Comparison of ENCODE assay signal across 16 cellular contexts in the genomic region with DNA sequence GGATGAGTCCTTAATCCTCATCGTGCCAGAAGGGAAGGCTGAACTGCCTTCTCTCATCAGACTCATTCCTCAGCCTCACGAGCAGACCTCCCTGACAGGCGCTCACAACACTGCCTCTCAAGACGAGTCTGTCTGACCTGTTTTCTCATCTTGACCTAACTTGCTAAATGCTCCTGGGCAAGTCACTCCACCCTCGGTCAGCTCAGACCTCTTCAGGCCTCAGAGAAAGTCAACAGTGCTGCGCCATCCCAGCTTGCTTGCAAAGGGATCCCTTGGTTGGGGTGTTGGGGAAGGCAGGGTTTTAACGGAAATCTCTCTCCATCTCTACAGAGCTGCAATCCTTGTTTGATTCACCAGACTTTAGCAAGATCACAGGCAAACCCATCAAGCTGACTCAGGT. TPM values are rescaled to one million over a fixed set of nuclear protein-coding genes. Genes with fewer than 3 reads are reported as not detected.
DNase-seq lines count a peak whose midpoint lies in the region; ATAC-seq and TF ChIP-seq lines count a peak whose summit lies in the region.
"Had no signal": no experiment of that assay in that cellular context is flagged by ENCODE, and none has a peak within 500 bp of the region (broad histone marks: within the 10 kb centered on the region; RNA-seq: fewer than 3 reads in every experiment).

No MANE protein-coding gene starts in this region.

- no peak overlapping the region for H3K27ac ChIP-seq in IMR-90 (ENCODE audit: insufficient read depth, low read length)
- H3K27ac ChIP-seq in hepatocyte = peak overlapping the region; percentile 20
- peak overlapping the region; percentile 67 for H3K27ac ChIP-seq in skeletal muscle tissue (ENCODE audit: low read depth, low read length)
- H3K27ac ChIP-seq: PC-9 had no signal

- no peak overlapping the region for H4K5ac ChIP-seq in IMR-90 (ENCODE audit: low read depth, low read length)

- no CpG with 5 or more reads among the region's 7 CpGs for WGBS in IMR-90 (ENCODE audit: extremely low coverage in 2 of 2, insufficient read length in 1 of 2), 2 experiments
- WGBS in hepatocyte (ENCODE audit: low lambda C conversion rate, missing lambda C conversion rate) = 79% methylated on average over 7 of the region's 7 CpGs

- DNase-seq in left ventricle myocardium superior (peak; percentile 13), Right ventricle myocardium inferior (ENCODE audit: missing footprints) (no peak), IMR-90 (no peak), hepatocyte (ENCODE audit: low spot score) (no peak), mesenteric fat pad (ENCODE audit: low spot score) (no peak), DMS153 treated with DMSO at 0.1 percent for 48 hours (lab: John Stamatoyannopoulos, UW; ENCODE audit: unreplicated experiment) (no peak)
- DNase-seq: Calu3, KBM-7, NCI-H1436 treated with DMSO at 0.1 percent for 48 hours, NCI-H2081 treated with DMSO at 0.1 percent for 48 hours, NCI-H510A, NCI-H82, PC-9 had no signal

- BruUV-seq in IMR-90 (replicated peaks; lab: Mats Ljungman, UMichigan) = TSS peak; percentile 76

- peaks cover 12% of the 10 kb centered on the region; the same call in 1 of the 2 replicates for H3K9me1 ChIP-seq in IMR-90 (ENCODE audit: insufficient read depth, low read length)

- H3K79me1 ChIP-seq in IMR-90 (ENCODE audit: low read depth in 1 of 2, low read length in 2 of 2) = 0 out of 4 replicates have a peak, but pooled peaks cover 0 to 6% of the 10 kb centered on the region in 2 experiments

- CTCF ChIA-PET in IMR-90 (lab: Yijun Ruan, JAX) = no interaction called here

- H2BK120ac ChIP-seq in IMR-90 (ENCODE audit: low read depth, low read length) = no peak overlapping the region

- H3K18ac ChIP-seq in IMR-90 (ENCODE audit: low read depth, low read length) = no peak overlapping the region

- no peak overlapping the region for H4K8ac ChIP-seq in IMR-90 (ENCODE audit: low read depth in 2 of 2, low read length in 2 of 2)

- H2AK5ac ChIP-seq in IMR-90 (ENCODE audit: low read depth, low read length) = no peak overlapping the region

- no peaks in the 10 kb centered on the region for H3K79me2 ChIP-seq in hepatocyte

- H3K4me3 ChIP-seq in IMR-90 (ENCODE audit: insufficient read depth, low read depth, low read length) (no peak overlapping the region), hepatocyte (no peak overlapping the region), skeletal muscle tissue (ENCODE audit: low read length in 3 of 3) (no peak overlapping the region)
- H3K4me3 ChIP-seq: PC-9 had no signal

- H3K27me3 ChIP-seq in IMR-90 (ENCODE audit: control insufficient read depth, insufficient read depth, low read length) (no peaks in the 10 kb centered on the region), hepatocyte (no peaks in the 10 kb centered on the region), skeletal muscle tissue (ENCODE audit: control insufficient read depth in 3 of 3, insufficient read depth in 3 of 3, low read length in 3 of 3) (no peaks in the 10 kb centered on the region)

- no peak overlapping the region for H3K4ac ChIP-seq in IMR-90 (ENCODE audit: low read depth, low read length)

- TF ChIP-seq CTCF in IMR-90 (conservative IDR thresholded peaks at IDR 0.05; ENCODE audit: low read depth, low read length) (no peak), hepatocyte (IDR thresholded peaks at IDR 0.05; ENCODE audit: poor library complexity) (no peak)

- H3K36me3 ChIP-seq in IMR-90 (ENCODE audit: control insufficient read depth, insufficient read depth, low read length) (peaks cover 33% of the 10 kb centered on the region), hepatocyte (replicated peaks; ENCODE audit: insufficient read depth, low read depth) (no peaks in the 10 kb centered on the region), skeletal muscle tissue (ENCODE audit: control insufficient read depth in 3 of 3, insufficient read depth in 3 of 3, low read length in 3 of 3) (peaks cover 38 to 50% (median 44%) of the 10 kb centered on the region in 3 donors)

- no peak overlapping the region for H4K91ac ChIP-seq in IMR-90 (ENCODE audit: insufficient read depth, low read depth, low read length)

- no peak overlapping the region for H2BK5ac ChIP-seq in IMR-90 (ENCODE audit: low read depth, low read length, poor library complexity, severe bottlenecking)

- H3K9ac ChIP-seq in IMR-90 (ENCODE audit: low read depth, low read length) (no peak overlapping the region), skeletal muscle tissue (ENCODE audit: low read depth in 1 of 3, low read length in 3 of 3) (peak overlapping the region in 1 of 3 donors; percentile 8)

- H3K4me1 ChIP-seq in IMR-90 (ENCODE audit: control insufficient read depth, insufficient read depth, low read length) = peaks cover 14% of the 10 kb centered on the region
- H3K4me1 ChIP-seq in hepatocyte (ENCODE audit: insufficient read depth) = peaks cover 25% of the 10 kb centered on the region
- peaks cover 47 to 61% (median 50%) of the 10 kb centered on the region in 3 donors for H3K4me1 ChIP-seq in skeletal muscle tissue (ENCODE audit: control insufficient read depth in 3 of 3, insufficient read depth in 3 of 3, low read length in 3 of 3)

- H3K9me3 ChIP-seq in IMR-90 (ENCODE audit: control insufficient read depth, insufficient read depth, low read length) (no peaks in the 10 kb centered on the region), hepatocyte (ENCODE audit: low read depth) (no peaks in the 10 kb centered on the region), skeletal muscle tissue (ENCODE audit: control insufficient read depth in 3 of 3, low read length in 3 of 3) (no peaks in the 10 kb centered on the region)

- POLR2A ChIA-PET in IMR-90 (lab: Charles Lee; ENCODE audit: unreplicated experiment) = no interaction called here

- H2AK9ac ChIP-seq in IMR-90 (replicated peaks; ENCODE audit: low read depth, low read length, poor library complexity) = no peak overlapping the region

- no peak overlapping the region for H2BK20ac ChIP-seq in IMR-90 (ENCODE audit: low read depth, low read length)

- H3K23ac ChIP-seq in IMR-90 (ENCODE audit: low read depth, low read length) = no peak overlapping the region

- H2AFZ ChIP-seq in IMR-90 (replicated peaks; ENCODE audit: low read length, poor library complexity) (no peak overlapping the region), hepatocyte (no peak overlapping the region)
- H2AFZ ChIP-seq: PC-9 had no signal

- dilution Hi-C loops in IMR-90 (cut with HindIII; ENCODE audit: low sequenced_read_pairs, unreplicated experiment) = no loop called here

- H3K56ac ChIP-seq in IMR-90 (ENCODE audit: extremely low read depth, insufficient read depth, low read length) = no peak overlapping the region

- H3K9me2 ChIP-seq in hepatocyte (replicated peaks; ENCODE audit: insufficient read depth) = no peaks in the 10 kb centered on the region

- intact Hi-C loops in left ventricle myocardium superior (cut with micrococcal nuclease) (no loop called here), Right ventricle myocardium inferior (cut with DNase I) (no loop called here), IMR-90 (cut with micrococcal nuclease) (no loop called here)

- ATAC-seq in left ventricle myocardium superior = no peak
- no peak for ATAC-seq in Right ventricle myocardium inferior
- ATAC-seq in IMR-90 (ENCODE audit: low read depth) = no peak
- no peak for ATAC-seq in HG03520 (IDR thresholded peaks at IDR 0.05; ENCODE audit: unreplicated experiment)
- ATAC-seq: HCT116 had no signal

- H2BK15ac ChIP-seq in IMR-90 (ENCODE audit: low read depth, low read length) = no peak overlapping the region

- in situ Hi-C loops in IMR-90 (cut with MboI; ENCODE audit: low sequenced_read_pairs) = no loop called here

- H3K14ac ChIP-seq in IMR-90 (replicated peaks; ENCODE audit: low read depth, low read length) = no peak overlapping the region

- no peak for TF ChIP-seq POLR2A in IMR-90 (IDR thresholded peaks at IDR 0.05; ENCODE audit: low read depth, low read length)

- no peak overlapping the region for H3K4me2 ChIP-seq in IMR-90 (ENCODE audit: low read depth, low read length)
- no peak overlapping the region for H3K4me2 ChIP-seq in hepatocyte
- H3K4me2 ChIP-seq: PC-9 had no signal

- no peak for TF ChIP-seq RAD21 in IMR-90 (IDR thresholded peaks at IDR 0.05; ENCODE audit: low read length)

- peaks cover 3% of the 10 kb centered on the region for H4K20me1 ChIP-seq in IMR-90 (ENCODE audit: insufficient read depth, low read length)
- H4K20me1 ChIP-seq in hepatocyte (ENCODE audit: insufficient read depth, poor library complexity, severe bottlenecking) = no peaks in the 10 kb centered on the region

RNA-seq across cellular contexts. Expression of gene SERPINF1, which starts 15.0 kb away (rescaled TPM):
- total RNA-seq in left ventricle myocardium superior (146 TPM), Right ventricle myocardium inferior (198 TPM), IMR-90 (2012; rRNA removed) (11.7 and 15.6 TPM in 2 replicates), hepatocyte (1,201 and 1,404 TPM in 2 replicates), skeletal muscle tissue (328 TPM), mesenteric fat pad (1,175 TPM)
- polyA plus RNA-seq in IMR-90 (2012; rRNA removed) (90.2 and 94.3 TPM in 2 replicates), hepatocyte (739 and 774 TPM in 2 replicates)
- 104 and 232 TPM in 2 replicates for polyA plus RNA-seq in IMR-90 (2012; cell fraction: cytosol; rRNA removed)
- 61.8 and 102 TPM in 2 replicates for polyA plus RNA-seq in IMR-90 (2012; cell fraction: nucleus; rRNA removed; ENCODE audit: low replicate concordance)
- total RNA-seq: Calu3 had no signal

RNA-seq across cellular contexts. Expression of gene SERPINF2, which starts 34.2 kb away (rescaled TPM):
- 1.4 TPM for total RNA-seq in left ventricle myocardium superior
- total RNA-seq in Right ventricle myocardium inferior = 0.73 TPM
- not detected in 2 replicates for total RNA-seq in IMR-90 (2012; rRNA removed)
- not detected in 2 replicates for polyA plus RNA-seq in IMR-90 (2012; rRNA removed)
- polyA plus RNA-seq in IMR-90 (2012; cell fraction: cytosol; rRNA removed) = 0.02 TPM in 1 of 2 replicates, not detected in the other
- polyA plus RNA-seq in IMR-90 (2012; cell fraction: nucleus; rRNA removed; ENCODE audit: low replicate concordance) = 0.08 and 0.17 TPM in 2 replicates
- total RNA-seq in hepatocyte = 127 and 140 TPM in 2 replicates
- 127 and 164 TPM in 2 replicates for polyA plus RNA-seq in hepatocyte
- not detected for total RNA-seq in skeletal muscle tissue
- total RNA-seq in mesenteric fat pad = 29.3 TPM

RNA-seq across cellular contexts. Expression of gene WDR81, which starts 52.4 kb away (rescaled TPM):
- total RNA-seq in left ventricle myocardium superior (7.6 TPM), Right ventricle myocardium inferior (10.4 TPM), IMR-90 (2012; rRNA removed) (3.0 and 3.9 TPM in 2 replicates), hepatocyte (16.9 and 24.4 TPM in 2 replicates), skeletal muscle tissue (10.4 TPM), mesenteric fat pad (47.4 TPM)
- polyA plus RNA-seq in IMR-90 (2012; rRNA removed) (8.4 and 10.4 TPM in 2 replicates), hepatocyte (24.0 and 27.6 TPM in 2 replicates)
- polyA plus RNA-seq in IMR-90 (2012; cell fraction: cytosol; rRNA removed) = 4.5 and 7.7 TPM in 2 replicates
- polyA plus RNA-seq in IMR-90 (2012; cell fraction: nucleus; rRNA removed; ENCODE audit: low replicate concordance) = 21.3 and 52.6 TPM in 2 replicates

RNA-seq across cellular contexts. Expression of gene SMYD4, which starts 52.8 kb away (rescaled TPM):
- 6.9 TPM for total RNA-seq in left ventricle myocardium superior
- total RNA-seq in Right ventricle myocardium inferior = 9.9 TPM
- 6.7 and 7.2 TPM in 2 replicates for total RNA-seq in IMR-90 (2012; rRNA removed)
- polyA plus RNA-seq in IMR-90 (2012; rRNA removed) = 4.3 and 5.3 TPM in 2 replicates
- 1.9 and 2.0 TPM in 2 replicates for polyA plus RNA-seq in IMR-90 (2012; cell fraction: cytosol; rRNA removed)
- polyA plus RNA-seq in IMR-90 (2012; cell fraction: nucleus; rRNA removed; ENCODE audit: low replicate concordance) = 6.4 and 12.5 TPM in 2 replicates
- total RNA-seq in hepatocyte = 8.7 and 11.4 TPM in 2 replicates
- polyA plus RNA-seq in hepatocyte = 8.5 and 9.5 TPM in 2 replicates
- total RNA-seq in skeletal muscle tissue = 8.4 TPM
- total RNA-seq in mesenteric fat pad = 23.6 TPM

RNA-seq across cellular contexts. Expression of gene RPA1, which starts 52.9 kb away (rescaled TPM):
- total RNA-seq in left ventricle myocardium superior (46.0 TPM), Right ventricle myocardium inferior (56.3 TPM), IMR-90 (2012; rRNA removed) (32.8 and 38.4 TPM in 2 replicates), hepatocyte (15.2 and 17.6 TPM in 2 replicates), skeletal muscle tissue (26.1 TPM), mesenteric fat pad (79.4 TPM)
- polyA plus RNA-seq in IMR-90 (2012; rRNA removed) (44.3 and 48.2 TPM in 2 replicates), hepatocyte (32.4 and 33.6 TPM in 2 replicates)
- polyA plus RNA-seq in IMR-90 (2012; cell fraction: cytosol; rRNA removed) = 20.4 and 27.8 TPM in 2 replicates
- polyA plus RNA-seq in IMR-90 (2012; cell fraction: nucleus; rRNA removed; ENCODE audit: low replicate concordance) = 15.2 and 33.0 TPM in 2 replicates

Comparison
In these comparisons a context has a peak if more than half of its experiments do, and no peak if none do; other contexts are left out.
1. RNA of gene SERPINF2, which starts 34.2 kb away (total RNA-seq): 127 to 140 TPM in hepatocyte and 29.3 TPM in mesenteric fat pad (single experiment); 1.4 TPM in left ventricle myocardium superior (single experiment), 0.73 TPM in Right ventricle myocardium inferior (single experiment), not detected in IMR-90 and not detected in skeletal muscle tissue (single experiment); every median in the first group is over 10 times any median in the second.